Comparison of ENCODE assay signal across 20 cellular contexts in genomic region chr2:190547914-190548313, GRCh38.
"Had no signal": no experiment of that assay in that cellular context is flagged by ENCODE, and none has a peak within 500 bp of the region (broad histone marks: within the 10 kb centered on the region; RNA-seq: fewer than 3 reads in every experiment).

No MANE protein-coding gene starts in this region.

- H3K27me3 ChIP-seq: tibial nerve, vagina had no signal

- H3K4me3 ChIP-seq: tibial nerve, vagina had no signal

- H3K36me3 ChIP-seq: tibial nerve, vagina had no signal

- DNase-seq: activated B cell treated with CpG ODN at 0.5 μM for 24 hours; activated CD4-positive, alpha-beta T cell treated with anti-CD3 and anti-CD28 coated beads for 48 hours; activated CD8-positive, alpha-beta memory T cell treated with anti-CD3 and anti-CD28 coated beads, Interleukin-2, amount 50 U/mL, for 4 hours; activated CD8-positive, alpha-beta T cell treated with anti-CD3 and anti-CD28 coated beads, Interleukin-2, amount 10 ng/mL, durations not matched to agents 7 days and 5 days; activated effector memory CD4-positive, alpha-beta T cell treated with anti-CD3 and anti-CD28 coated beads, Interleukin-2, amount 50 U/mL, for 16 hours; activated T-cell treated with anti-CD3 and anti-CD28 coated beads, Interleukin-2, amount 50 U/mL, for 48 hours; amniotic stem cell; central memory CD4-positive, alpha-beta T cell; cortex of kidney; effector CD4-positive, alpha-beta T cell; head of caudate nucleus; posterior cingulate gyrus; stimulated activated CD4-positive, alpha-beta T cell treated with anti-CD3 and anti-CD28 coated beads, Interleukin-15, amount 100 ng/mL, for 24 hours; stimulated activated CD4-positive, alpha-beta T cell treated with anti-CD3 and anti-CD28 coated beads, Interleukin-4, amount 100 ng/mL, for 1 hour; stimulated activated naive B cell treated with anti-CD40 and anti-IgM and Interleukin-4, amounts not matched to agents 10 μg/mL and 1 μg/mL and 100 μg/mL, for 72 hours had no signal

- ATAC-seq: activated CD8-positive, alpha-beta T cell treated with anti-CD3 and anti-CD28 coated beads, Interleukin-2, amount 10 ng/mL, durations not matched to agents 7 days and 5 days; activated naive CD4-positive, alpha-beta T cell treated with anti-CD3 and anti-CD28 coated beads, Interleukin-2, amount 50 U/mL, for 72 hours; natural killer cell treated with Interleukin-12 subunit alpha and Interleukin-12 subunit beta and Interleukin-15 and Interleukin-18, amount 100 ng/mL, for 72 hours; stimulated activated naive B cell treated with anti-CD40 and anti-IgM and Interleukin-4, amounts not matched to agents 10 μg/mL and 1 μg/mL and 100 μg/mL, for 72 hours had no signal

- H3K4me1 ChIP-seq: vagina had no signal

- FAIRE-seq: frontal cortex had no signal

- H3K27ac ChIP-seq: tibial nerve, vagina had no signal

- H3K9me3 ChIP-seq: tibial nerve, vagina had no signal
